In the genomic region with DNA sequence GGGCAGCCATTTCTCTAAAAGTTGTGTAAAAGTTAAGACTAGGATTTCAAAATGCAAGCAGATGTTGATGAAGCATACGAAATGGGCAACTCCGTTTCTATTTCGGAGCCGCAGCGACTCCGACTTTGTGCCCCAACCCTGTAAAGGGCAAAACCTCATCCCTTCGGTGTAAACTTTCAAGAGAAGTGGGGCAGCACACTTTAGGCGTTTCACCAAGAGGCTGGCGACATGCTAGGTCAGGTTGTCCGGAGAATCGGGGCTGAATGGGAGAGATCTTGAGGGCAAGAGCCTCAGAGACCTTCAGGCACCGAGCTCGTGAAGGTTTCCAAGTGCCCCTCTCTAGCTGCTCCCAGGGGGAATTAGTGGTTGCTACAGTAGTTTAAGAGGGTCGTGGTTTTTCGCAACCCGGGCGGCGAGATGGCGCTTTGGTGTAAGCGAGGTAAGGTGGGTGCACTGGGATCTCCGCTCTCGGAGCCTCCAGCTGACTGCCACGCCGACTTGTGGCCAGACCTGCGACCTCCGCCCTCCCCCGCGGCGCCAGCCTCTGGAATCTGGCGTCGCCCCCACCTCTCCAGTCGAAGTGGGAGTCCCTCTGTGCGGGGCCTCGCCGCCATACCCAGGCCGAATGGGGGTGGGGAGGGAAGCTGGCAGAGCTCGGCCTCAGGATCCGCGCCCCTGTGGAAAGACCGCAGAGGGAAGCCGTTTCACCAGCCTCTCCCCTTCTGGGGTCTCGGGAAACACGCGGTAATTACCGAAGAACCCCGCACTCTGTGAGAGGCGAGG, we compare ENCODE assay signal across 1 cellular context.
TF ChIP-seq lines count a peak whose summit lies in the region.

No MANE protein-coding gene starts in this region.

TF ChIP-seq in HepG2, 621 proteins besides CTCF, POLR2A, EP300 and RAD21 (continued from another document and continues in another):
- TF ChIP-seq, protein P1, sequence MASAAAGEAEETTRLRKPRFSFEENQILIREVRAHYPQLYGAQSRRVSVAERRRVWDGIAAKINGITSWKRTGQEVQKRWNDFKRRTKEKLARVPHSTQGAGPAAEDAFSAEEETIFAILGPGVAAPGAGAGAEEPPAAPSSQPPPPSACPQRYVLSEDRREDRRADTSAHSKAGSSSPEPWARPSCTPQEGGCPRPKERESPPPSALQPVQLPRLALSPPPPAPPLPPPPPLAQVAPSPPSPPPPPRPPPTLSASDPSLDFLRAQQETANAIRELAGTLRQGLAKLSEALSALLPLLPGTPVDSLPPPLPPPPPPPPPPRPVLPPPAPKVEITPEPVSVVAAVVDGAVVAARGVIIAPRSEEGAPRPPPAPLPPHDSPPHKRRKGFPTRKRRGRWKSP (CRISPR knock-in tag; IDR thresholded peaks at IDR 0.05): peak; percentile 39; the same call in 1 of the 2 replicates
- TF ChIP-seq NR2F2 (IDR thresholded peaks at IDR 0.05; ENCODE audit: borderline replicate concordance, low read depth) (0 out of 2 replicates have a peak, but pooled peaks have one; percentile 42), ZNF382 (CRISPR knock-in tag; IDR thresholded peaks at IDR 0.05; ENCODE audit: borderline replicate concordance) (no peak), ZMYM3 (CRISPR knock-in tag; IDR thresholded peaks at IDR 0.05) (peak; percentile 69), ZNF138 (CRISPR knock-in tag; IDR thresholded peaks at IDR 0.05; ENCODE audit: low read depth) (peak; percentile 84), ZMYM4 (CRISPR knock-in tag; IDR thresholded peaks at IDR 0.05) (no peak), HHEX (CRISPR knock-in tag; IDR thresholded peaks at IDR 0.05) (no peak), ZNF746 (CRISPR knock-in tag; IDR thresholded peaks at IDR 0.05) (0 out of 2 replicates have a peak, but pooled peaks have one; percentile 43), RORA (CRISPR knock-in tag; IDR thresholded peaks at IDR 0.05) (no peak; the same call in 1 of the 2 replicates), ZNF703 (CRISPR knock-in tag; IDR thresholded peaks at IDR 0.05; ENCODE audit: borderline replicate concordance) (no peak), HMGA1 (CRISPR knock-in tag; conservative IDR thresholded peaks at IDR 0.05) (no peak), ZNF224 (CRISPR knock-in tag; IDR thresholded peaks at IDR 0.05) (no peak), FOSL2 (CRISPR knock-in tag; IDR thresholded peaks at IDR 0.05) (peak; percentile 18; the same call in 1 of the 2 replicates), MTF2 (CRISPR knock-in tag; IDR thresholded peaks at IDR 0.05; ENCODE audit: borderline replicate concordance) (peak; percentile 97), FOXM1 (CRISPR knock-in tag; IDR thresholded peaks at IDR 0.05) (peak; percentile 70; the same call in 1 of the 2 replicates), SSRP1 (CRISPR knock-in tag; IDR thresholded peaks at IDR 0.05) (no peak), ZNF672 (CRISPR knock-in tag; IDR thresholded peaks at IDR 0.05) (no peak), BRCA1 (CRISPR knock-in tag; IDR thresholded peaks at IDR 0.05) (no peak; the same call in none of the 2 replicates), CENPX (CRISPR knock-in tag; IDR thresholded peaks at IDR 0.05) (no peak), ZNF326 (CRISPR knock-in tag; IDR thresholded peaks at IDR 0.05; ENCODE audit: borderline replicate concordance) (no peak), PRPF4 (IDR thresholded peaks at IDR 0.05; ENCODE audit: low read depth, low read length, poor library complexity, severe bottlenecking) (peak; percentile 84), SUZ12 (IDR thresholded peaks at IDR 0.05; ENCODE audit: low read depth, low read length) (no peak), MYNN (CRISPR knock-in tag; IDR thresholded peaks at IDR 0.05; ENCODE audit: low read depth) (no peak), POLR2AphosphoS2 (IDR thresholded peaks at IDR 0.05; ENCODE audit: low read depth, low read length) (no peak; the same call in 1 of the 2 replicates), CEBPG (CRISPR knock-in tag; IDR thresholded peaks at IDR 0.05) (peak; percentile 45; the same call in 1 of the 2 replicates), TP53 (CRISPR knock-in tag; conservative IDR thresholded peaks at IDR 0.05) (no peak), CHD2 (IDR thresholded peaks at IDR 0.05; ENCODE audit: low read depth, low read length) (peak; percentile 74), KLF16 (CRISPR knock-in tag; IDR thresholded peaks at IDR 0.05) (no peak; a peak in 2 of 4 replicates), FOXA1 (IDR thresholded peaks at IDR 0.05) (no peak), FOXA1 (CRISPR knock-in tag; IDR thresholded peaks at IDR 0.05) (no peak), ZNF383 (CRISPR knock-in tag; IDR thresholded peaks at IDR 0.05; ENCODE audit: borderline replicate concordance) (no peak), ZNF10 (CRISPR knock-in tag; IDR thresholded peaks at IDR 0.05; ENCODE audit: borderline replicate concordance, low read depth) (0 out of 2 replicates have a peak, but pooled peaks have one; percentile 52), PAX8 (CRISPR knock-in tag; IDR thresholded peaks at IDR 0.05; ENCODE audit: borderline replicate concordance) (peak; percentile 42; the same call in 1 of the 2 replicates), HNRNPUL1 (IDR thresholded peaks at IDR 0.05; ENCODE audit: low read depth, low read length) (no peak; the same call in 1 of the 2 replicates), ZNF564 (CRISPR knock-in tag; IDR thresholded peaks at IDR 0.05) (peak; percentile 79)
- TF ChIP-seq, protein P2, sequence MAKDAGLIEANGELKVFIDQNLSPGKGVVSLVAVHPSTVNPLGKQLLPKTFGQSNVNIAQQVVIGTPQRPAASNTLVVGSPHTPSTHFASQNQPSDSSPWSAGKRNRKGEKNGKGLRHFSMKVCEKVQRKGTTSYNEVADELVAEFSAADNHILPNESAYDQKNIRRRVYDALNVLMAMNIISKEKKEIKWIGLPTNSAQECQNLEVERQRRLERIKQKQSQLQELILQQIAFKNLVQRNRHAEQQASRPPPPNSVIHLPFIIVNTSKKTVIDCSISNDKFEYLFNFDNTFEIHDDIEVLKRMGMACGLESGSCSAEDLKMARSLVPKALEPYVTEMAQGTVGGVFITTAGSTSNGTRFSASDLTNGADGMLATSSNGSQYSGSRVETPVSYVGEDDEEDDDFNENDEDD (CRISPR knock-in tag; IDR thresholded peaks at IDR 0.05; ENCODE audit: borderline replicate concordance): peak; percentile 44; the same call in 1 of the 2 replicates
- TF ChIP-seq, protein P3, sequence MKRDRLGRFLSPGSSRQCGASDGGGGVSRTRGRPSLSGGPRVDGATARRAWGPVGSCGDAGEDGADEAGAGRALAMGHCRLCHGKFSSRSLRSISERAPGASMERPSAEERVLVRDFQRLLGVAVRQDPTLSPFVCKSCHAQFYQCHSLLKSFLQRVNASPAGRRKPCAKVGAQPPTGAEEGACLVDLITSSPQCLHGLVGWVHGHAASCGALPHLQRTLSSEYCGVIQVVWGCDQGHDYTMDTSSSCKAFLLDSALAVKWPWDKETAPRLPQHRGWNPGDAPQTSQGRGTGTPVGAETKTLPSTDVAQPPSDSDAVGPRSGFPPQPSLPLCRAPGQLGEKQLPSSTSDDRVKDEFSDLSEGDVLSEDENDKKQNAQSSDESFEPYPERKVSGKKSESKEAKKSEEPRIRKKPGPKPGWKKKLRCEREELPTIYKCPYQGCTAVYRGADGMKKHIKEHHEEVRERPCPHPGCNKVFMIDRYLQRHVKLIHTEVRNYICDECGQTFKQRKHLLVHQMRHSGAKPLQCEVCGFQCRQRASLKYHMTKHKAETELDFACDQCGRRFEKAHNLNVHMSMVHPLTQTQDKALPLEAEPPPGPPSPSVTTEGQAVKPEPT (CRISPR knock-in tag; IDR thresholded peaks at IDR 0.05; ENCODE audit: low read depth): no peak; the same call in 1 of the 2 replicates
- TF ChIP-seq, protein P4, sequence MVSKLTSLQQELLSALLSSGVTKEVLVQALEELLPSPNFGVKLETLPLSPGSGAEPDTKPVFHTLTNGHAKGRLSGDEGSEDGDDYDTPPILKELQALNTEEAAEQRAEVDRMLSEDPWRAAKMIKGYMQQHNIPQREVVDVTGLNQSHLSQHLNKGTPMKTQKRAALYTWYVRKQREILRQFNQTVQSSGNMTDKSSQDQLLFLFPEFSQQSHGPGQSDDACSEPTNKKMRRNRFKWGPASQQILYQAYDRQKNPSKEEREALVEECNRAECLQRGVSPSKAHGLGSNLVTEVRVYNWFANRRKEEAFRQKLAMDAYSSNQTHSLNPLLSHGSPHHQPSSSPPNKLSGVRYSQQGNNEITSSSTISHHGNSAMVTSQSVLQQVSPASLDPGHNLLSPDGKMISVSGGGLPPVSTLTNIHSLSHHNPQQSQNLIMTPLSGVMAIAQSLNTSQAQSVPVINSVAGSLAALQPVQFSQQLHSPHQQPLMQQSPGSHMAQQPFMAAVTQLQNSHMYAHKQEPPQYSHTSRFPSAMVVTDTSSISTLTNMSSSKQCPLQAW (CRISPR knock-in tag; IDR thresholded peaks at IDR 0.05): 0 out of 2 replicates have a peak, but pooled peaks have one; percentile 29
- TF ChIP-seq, protein P5, sequence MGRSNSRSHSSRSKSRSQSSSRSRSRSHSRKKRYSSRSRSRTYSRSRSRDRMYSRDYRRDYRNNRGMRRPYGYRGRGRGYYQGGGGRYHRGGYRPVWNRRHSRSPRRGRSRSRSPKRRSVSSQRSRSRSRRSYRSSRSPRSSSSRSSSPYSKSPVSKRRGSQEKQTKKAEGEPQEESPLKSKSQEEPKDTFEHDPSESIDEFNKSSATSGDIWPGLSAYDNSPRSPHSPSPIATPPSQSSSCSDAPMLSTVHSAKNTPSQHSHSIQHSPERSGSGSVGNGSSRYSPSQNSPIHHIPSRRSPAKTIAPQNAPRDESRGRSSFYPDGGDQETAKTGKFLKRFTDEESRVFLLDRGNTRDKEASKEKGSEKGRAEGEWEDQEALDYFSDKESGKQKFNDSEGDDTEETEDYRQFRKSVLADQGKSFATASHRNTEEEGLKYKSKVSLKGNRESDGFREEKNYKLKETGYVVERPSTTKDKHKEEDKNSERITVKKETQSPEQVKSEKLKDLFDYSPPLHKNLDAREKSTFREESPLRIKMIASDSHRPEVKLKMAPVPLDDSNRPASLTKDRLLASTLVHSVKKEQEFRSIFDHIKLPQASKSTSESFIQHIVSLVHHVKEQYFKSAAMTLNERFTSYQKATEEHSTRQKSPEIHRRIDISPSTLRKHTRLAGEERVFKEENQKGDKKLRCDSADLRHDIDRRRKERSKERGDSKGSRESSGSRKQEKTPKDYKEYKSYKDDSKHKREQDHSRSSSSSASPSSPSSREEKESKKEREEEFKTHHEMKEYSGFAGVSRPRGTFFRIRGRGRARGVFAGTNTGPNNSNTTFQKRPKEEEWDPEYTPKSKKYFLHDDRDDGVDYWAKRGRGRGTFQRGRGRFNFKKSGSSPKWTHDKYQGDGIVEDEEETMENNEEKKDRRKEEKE (IDR thresholded peaks at IDR 0.05): no peak
- TF ChIP-seq, protein P6, sequence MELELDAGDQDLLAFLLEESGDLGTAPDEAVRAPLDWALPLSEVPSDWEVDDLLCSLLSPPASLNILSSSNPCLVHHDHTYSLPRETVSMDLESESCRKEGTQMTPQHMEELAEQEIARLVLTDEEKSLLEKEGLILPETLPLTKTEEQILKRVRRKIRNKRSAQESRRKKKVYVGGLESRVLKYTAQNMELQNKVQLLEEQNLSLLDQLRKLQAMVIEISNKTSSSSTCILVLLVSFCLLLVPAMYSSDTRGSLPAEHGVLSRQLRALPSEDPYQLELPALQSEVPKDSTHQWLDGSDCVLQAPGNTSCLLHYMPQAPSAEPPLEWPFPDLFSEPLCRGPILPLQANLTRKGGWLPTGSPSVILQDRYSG (CRISPR knock-in tag; IDR thresholded peaks at IDR 0.05): peak; percentile 28; the same call in 1 of the 2 replicates
- TF ChIP-seq, protein P7, sequence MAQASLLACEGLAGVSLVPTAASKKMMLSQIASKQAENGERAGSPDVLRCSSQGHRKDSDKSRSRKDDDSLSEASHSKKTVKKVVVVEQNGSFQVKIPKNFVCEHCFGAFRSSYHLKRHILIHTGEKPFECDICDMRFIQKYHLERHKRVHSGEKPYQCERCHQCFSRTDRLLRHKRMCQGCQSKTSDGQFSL (CRISPR knock-in tag; IDR thresholded peaks at IDR 0.05): no peak
- TF ChIP-seq, protein P8, sequence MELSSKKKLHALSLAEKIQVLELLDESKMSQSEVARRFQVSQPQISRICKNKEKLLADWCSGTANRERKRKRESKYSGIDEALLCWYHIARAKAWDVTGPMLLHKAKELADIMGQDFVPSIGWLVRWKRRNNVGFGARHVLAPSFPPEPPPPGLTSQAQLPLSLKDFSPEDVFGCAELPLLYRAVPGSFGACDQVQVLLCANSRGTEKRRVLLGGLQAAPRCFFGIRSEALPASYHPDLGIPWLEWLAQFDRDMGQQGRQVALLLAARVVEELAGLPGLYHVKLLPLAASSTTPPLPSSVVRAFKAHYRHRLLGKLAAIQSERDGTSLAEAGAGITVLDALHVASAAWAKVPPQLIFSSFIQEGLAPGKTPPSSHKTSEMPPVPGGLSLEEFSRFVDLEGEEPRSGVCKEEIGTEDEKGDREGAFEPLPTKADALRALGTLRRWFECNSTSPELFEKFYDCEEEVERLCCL (CRISPR knock-in tag; IDR thresholded peaks at IDR 0.05; ENCODE audit: borderline replicate concordance): peak; percentile 93
- TF ChIP-seq, protein P9, sequence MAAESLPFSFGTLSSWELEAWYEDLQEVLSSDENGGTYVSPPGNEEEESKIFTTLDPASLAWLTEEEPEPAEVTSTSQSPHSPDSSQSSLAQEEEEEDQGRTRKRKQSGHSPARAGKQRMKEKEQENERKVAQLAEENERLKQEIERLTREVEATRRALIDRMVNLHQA (CRISPR knock-in tag; IDR thresholded peaks at IDR 0.05): no peak
- TF ChIP-seq, protein P10, sequence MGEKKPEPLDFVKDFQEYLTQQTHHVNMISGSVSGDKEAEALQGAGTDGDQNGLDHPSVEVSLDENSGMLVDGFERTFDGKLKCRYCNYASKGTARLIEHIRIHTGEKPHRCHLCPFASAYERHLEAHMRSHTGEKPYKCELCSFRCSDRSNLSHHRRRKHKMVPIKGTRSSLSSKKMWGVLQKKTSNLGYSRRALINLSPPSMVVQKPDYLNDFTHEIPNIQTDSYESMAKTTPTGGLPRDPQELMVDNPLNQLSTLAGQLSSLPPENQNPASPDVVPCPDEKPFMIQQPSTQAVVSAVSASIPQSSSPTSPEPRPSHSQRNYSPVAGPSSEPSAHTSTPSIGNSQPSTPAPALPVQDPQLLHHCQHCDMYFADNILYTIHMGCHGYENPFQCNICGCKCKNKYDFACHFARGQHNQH (CRISPR knock-in tag; IDR thresholded peaks at IDR 0.05): no peak
- TF ChIP-seq, protein P11, sequence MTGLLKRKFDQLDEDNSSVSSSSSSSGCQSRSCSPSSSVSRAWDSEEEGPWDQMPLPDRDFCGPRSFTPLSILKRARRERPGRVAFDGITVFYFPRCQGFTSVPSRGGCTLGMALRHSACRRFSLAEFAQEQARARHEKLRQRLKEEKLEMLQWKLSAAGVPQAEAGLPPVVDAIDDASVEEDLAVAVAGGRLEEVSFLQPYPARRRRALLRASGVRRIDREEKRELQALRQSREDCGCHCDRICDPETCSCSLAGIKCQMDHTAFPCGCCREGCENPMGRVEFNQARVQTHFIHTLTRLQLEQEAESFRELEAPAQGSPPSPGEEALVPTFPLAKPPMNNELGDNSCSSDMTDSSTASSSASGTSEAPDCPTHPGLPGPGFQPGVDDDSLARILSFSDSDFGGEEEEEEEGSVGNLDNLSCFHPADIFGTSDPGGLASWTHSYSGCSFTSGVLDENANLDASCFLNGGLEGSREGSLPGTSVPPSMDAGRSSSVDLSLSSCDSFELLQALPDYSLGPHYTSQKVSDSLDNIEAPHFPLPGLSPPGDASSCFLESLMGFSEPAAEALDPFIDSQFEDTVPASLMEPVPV (CRISPR knock-in tag; IDR thresholded peaks at IDR 0.05): no peak
